ENCODE assay signal across 22 cellular contexts in genomic region chr2:122391726-122392125, GRCh38.
"Had no signal": no experiment of that assay in that cellular context is flagged by ENCODE, and none has a peak within 500 bp of the region (broad histone marks: within the 10 kb centered on the region; RNA-seq: fewer than 3 reads in every experiment).

No MANE protein-coding gene starts in this region.

- FAIRE-seq: HTR-8/SVneo, K562 had no signal

- H3K4me2 ChIP-seq: KMS-11, SK-N-SH had no signal

- H3K27ac ChIP-seq: HL-60, KMS-11, RWPE1 had no signal

- DNase-seq: Kasumi-1, MM.1S, NCI-H1092 treated with DMSO at 0.1 percent for 48 hours, NCI-H1436, NCI-H187, NCI-H2029, NCI-H2081 treated with DMSO at 0.1 percent for 48 hours, NCI-H2171, NCI-H226, NCI-H446, NCI-H510A, NCI-H524 treated with DMSO at 0.1 percent for 48 hours, NCI-H69, NCI-H774, SHP77, SK-N-SH, SW 1271 had no signal

- ATAC-seq: K562 had no signal

- H3K9ac ChIP-seq: KMS-11, SK-N-SH had no signal

- H3K9me3 ChIP-seq: SK-N-SH had no signal

- H3K4me3 ChIP-seq: K562 had no signal
